Comparison of ENCODE assay signal across 26 cellular contexts in genomic region chr7:100105534-100105933, GRCh38.
"Had no signal": no experiment of that assay in that cellular context is flagged by ENCODE, and none has a peak within 500 bp of the region (broad histone marks: within the 10 kb centered on the region; RNA-seq: fewer than 3 reads in every experiment).

No MANE protein-coding gene starts in this region.

- H3K27me3 Mint-ChIP-seq: activated CD4-positive, alpha-beta memory T cell treated with anti-CD3 and anti-CD28 coated beads, Interleukin-2, amount 10 ng/mL, durations not matched to agents 7 days and 5 days; activated CD4-positive, alpha-beta T cell treated with anti-CD3 and anti-CD28 coated beads, Interleukin-2, amount 10 ng/mL, durations not matched to agents 7 days and 5 days; activated naive CD4-positive, alpha-beta T cell treated with anti-CD3 and anti-CD28 coated beads, Interleukin-2, amount 50 U/mL, for 24 hours; activated naive CD8-positive, alpha-beta T cell treated with anti-CD3 and anti-CD28 coated beads, Interleukin-2, amount 10 ng/mL, durations not matched to agents 7 days and 5 days; activated T-helper 17 cell treated with anti-CD3 and anti-CD28 coated beads, Interleukin-2, amount 50 U/mL, for 72 hours; dendritic cell treated with granulocyte-macrophage colony-stimulating factor and Interleukin-4, amounts not matched to agents 40 ng/mL and 50 ng/mL, for 4 days had no signal

- H3K27me3 ChIP-seq: ascending aorta, breast epithelium, cardiac muscle cell, dorsolateral prefrontal cortex had no signal

- H3K9me3 Mint-ChIP-seq: activated CD4-positive, alpha-beta memory T cell treated with anti-CD3 and anti-CD28 coated beads, Interleukin-2, amount 10 ng/mL, durations not matched to agents 7 days and 5 days; activated CD4-positive, alpha-beta T cell treated with anti-CD3 and anti-CD28 coated beads, Interleukin-2, amount 10 ng/mL, durations not matched to agents 7 days and 5 days; activated naive CD4-positive, alpha-beta T cell treated with anti-CD3 and anti-CD28 coated beads, Interleukin-2, amount 50 U/mL, for 24 hours; activated naive CD8-positive, alpha-beta T cell treated with anti-CD3 and anti-CD28 coated beads, Interleukin-2, amount 10 ng/mL, durations not matched to agents 7 days and 5 days; activated T-cell treated with anti-CD3 and anti-CD28 coated beads, Interleukin-2, amount 50 U/mL, for 4 hours; activated T-helper 17 cell treated with anti-CD3 and anti-CD28 coated beads, Interleukin-2, amount 50 U/mL, for 72 hours; dendritic cell treated with granulocyte-macrophage colony-stimulating factor and Interleukin-4, amounts not matched to agents 40 ng/mL and 50 ng/mL, for 4 days; endodermal cell had no signal

- H3K27ac Mint-ChIP-seq: activated CD4-positive, alpha-beta memory T cell treated with anti-CD3 and anti-CD28 coated beads, Interleukin-2, amount 10 ng/mL, durations not matched to agents 7 days and 5 days; activated CD4-positive, alpha-beta T cell treated with anti-CD3 and anti-CD28 coated beads, Interleukin-2, amount 10 ng/mL, durations not matched to agents 7 days and 5 days; activated T-helper 17 cell treated with anti-CD3 and anti-CD28 coated beads, Interleukin-2, amount 50 U/mL, for 72 hours; dendritic cell treated with granulocyte-macrophage colony-stimulating factor and Interleukin-4, amounts not matched to agents 40 ng/mL and 50 ng/mL, for 4 days; endodermal cell had no signal

- H3K36me3 Mint-ChIP-seq: activated naive CD4-positive, alpha-beta T cell treated with anti-CD3 and anti-CD28 coated beads, Interleukin-2, amount 50 U/mL, for 24 hours had no signal

- H3K4me3 ChIP-seq: ascending aorta, breast epithelium, cardiac muscle cell, coronary artery, dorsolateral prefrontal cortex had no signal

- H3K4me3 Mint-ChIP-seq: activated CD4-positive, alpha-beta memory T cell treated with anti-CD3 and anti-CD28 coated beads, Interleukin-2, amount 10 ng/mL, durations not matched to agents 7 days and 5 days; activated CD4-positive, alpha-beta T cell treated with anti-CD3 and anti-CD28 coated beads, Interleukin-2, amount 10 ng/mL, durations not matched to agents 7 days and 5 days; activated naive CD4-positive, alpha-beta T cell treated with anti-CD3 and anti-CD28 coated beads, Interleukin-2, amount 50 U/mL, for 24 hours; activated naive CD8-positive, alpha-beta T cell treated with anti-CD3 and anti-CD28 coated beads, Interleukin-2, amount 10 ng/mL, durations not matched to agents 7 days and 5 days; activated T-cell treated with anti-CD3 and anti-CD28 coated beads, Interleukin-2, amount 50 U/mL, for 4 hours; activated T-helper 17 cell treated with anti-CD3 and anti-CD28 coated beads, Interleukin-2, amount 50 U/mL, for 72 hours; dendritic cell treated with granulocyte-macrophage colony-stimulating factor and Interleukin-4, amounts not matched to agents 40 ng/mL and 50 ng/mL, for 4 days; endodermal cell had no signal

- H3K4me1 Mint-ChIP-seq: endodermal cell had no signal

- H3K27ac ChIP-seq: ascending aorta, breast epithelium, cardiac muscle cell, coronary artery, dorsolateral prefrontal cortex had no signal

- DNase-seq: activated CD4-positive, alpha-beta memory T cell treated with anti-CD3 and anti-CD28 coated beads, Interleukin-2, amount 10 ng/mL, durations not matched to agents 7 days and 5 days; activated CD4-positive, alpha-beta T cell treated with anti-CD3 and anti-CD28 coated beads for 1 hour; activated CD4-positive, alpha-beta T cell treated with anti-CD3 and anti-CD28 coated beads for 4 hours; activated CD4-positive, alpha-beta T cell treated with anti-CD3 and anti-CD28 coated beads, Interleukin-2, amount 10 ng/mL, durations not matched to agents 7 days and 5 days; activated CD4-positive, alpha-beta T cell treated with anti-CD3 and anti-CD28 coated beads, Interleukin-2, amount 50 U/mL, for 4 hours; activated effector memory CD4-positive, alpha-beta T cell treated with Interleukin-2 at 50 U/mL for 16 hours; activated gamma-delta T cell treated with Interleukin-2 at 50 U/mL for 16 hours; activated naive CD4-positive, alpha-beta T cell treated with Interleukin-2 at 50 U/mL for 16 hours; activated naive CD8-positive, alpha-beta T cell treated with anti-CD3 and anti-CD28 coated beads, Interleukin-2, amount 10 ng/mL, durations not matched to agents 7 days and 5 days; activated T-cell treated with anti-CD3 and anti-CD28 coated beads, Interleukin-2, amount 50 U/mL, for 4 hours; central memory CD4-positive, alpha-beta T cell; cerebellar nuclear complex; dorsolateral prefrontal cortex; effector memory CD4-positive, alpha-beta T cell; endodermal cell; foreskin fibroblast; head of caudate nucleus; T-helper 2 cell had no signal

- ATAC-seq: activated T-cell treated with anti-CD3 and anti-CD28 coated beads, Interleukin-2, amount 50 U/mL, for 4 hours; activated T-helper 17 cell treated with anti-CD3 and anti-CD28 coated beads, Interleukin-2, amount 50 U/mL, for 72 hours; esophagus mucosa had no signal

- H3K36me3 ChIP-seq: breast epithelium had no signal

- H3K9me3 ChIP-seq: ascending aorta, breast epithelium had no signal
